1 cellular context compared by ENCODE assay signal in the genomic region with DNA sequence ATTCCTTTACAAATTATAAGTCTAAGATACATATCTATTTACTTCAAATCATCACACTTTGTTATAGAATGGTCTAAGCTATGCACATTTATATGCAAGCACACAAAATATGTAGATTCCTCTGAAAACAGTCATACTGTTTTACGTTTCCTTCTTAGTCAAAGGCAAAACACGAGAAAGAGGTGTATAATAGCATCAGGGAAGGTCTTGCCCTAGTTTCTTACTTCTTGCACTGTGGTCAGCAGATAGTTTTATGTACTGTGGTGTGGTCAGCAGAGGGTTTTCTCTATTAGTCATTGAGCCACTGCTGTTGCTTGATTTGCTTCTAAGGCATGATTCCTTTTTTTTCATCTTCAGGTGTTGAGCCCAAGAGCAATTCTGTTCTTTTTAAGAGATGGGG.
TF ChIP-seq lines count a peak whose summit lies in the region.

No MANE protein-coding gene starts in this region.

TF ChIP-seq in HepG2, 621 proteins besides CTCF, POLR2A, EP300 and RAD21:
- TF ChIP-seq ZNF205 (CRISPR knock-in tag; IDR thresholded peaks at IDR 0.05) (no peak), ZNF232 (CRISPR knock-in tag; IDR thresholded peaks at IDR 0.05; ENCODE audit: borderline replicate concordance) (no peak), ZNF3 (CRISPR knock-in tag; IDR thresholded peaks at IDR 0.05) (no peak), ZKSCAN8 (CRISPR knock-in tag; IDR thresholded peaks at IDR 0.05; ENCODE audit: borderline replicate concordance) (no peak), KAT7 (CRISPR knock-in tag; IDR thresholded peaks at IDR 0.05; ENCODE audit: borderline replicate concordance) (no peak), HMGA1 (CRISPR knock-in tag; conservative IDR thresholded peaks at IDR 0.05) (no peak), REL (CRISPR knock-in tag; conservative IDR thresholded peaks at IDR 0.05) (no peak), KDM3A (CRISPR knock-in tag; IDR thresholded peaks at IDR 0.05; ENCODE audit: low read depth) (no peak), ZNF121 (CRISPR knock-in tag; IDR thresholded peaks at IDR 0.05) (no peak), CEBPZ (IDR thresholded peaks at IDR 0.05; ENCODE audit: low read length) (no peak), FOSL1 (CRISPR knock-in tag; IDR thresholded peaks at IDR 0.05; ENCODE audit: borderline replicate concordance) (no peak), ZNF740 (CRISPR knock-in tag; IDR thresholded peaks at IDR 0.05) (no peak), YY1 (IDR thresholded peaks at IDR 0.05; ENCODE audit: insufficient read depth, insufficient replicate concordance, low read depth, low read length) (no peak)
- TF ChIP-seq, protein P1, sequence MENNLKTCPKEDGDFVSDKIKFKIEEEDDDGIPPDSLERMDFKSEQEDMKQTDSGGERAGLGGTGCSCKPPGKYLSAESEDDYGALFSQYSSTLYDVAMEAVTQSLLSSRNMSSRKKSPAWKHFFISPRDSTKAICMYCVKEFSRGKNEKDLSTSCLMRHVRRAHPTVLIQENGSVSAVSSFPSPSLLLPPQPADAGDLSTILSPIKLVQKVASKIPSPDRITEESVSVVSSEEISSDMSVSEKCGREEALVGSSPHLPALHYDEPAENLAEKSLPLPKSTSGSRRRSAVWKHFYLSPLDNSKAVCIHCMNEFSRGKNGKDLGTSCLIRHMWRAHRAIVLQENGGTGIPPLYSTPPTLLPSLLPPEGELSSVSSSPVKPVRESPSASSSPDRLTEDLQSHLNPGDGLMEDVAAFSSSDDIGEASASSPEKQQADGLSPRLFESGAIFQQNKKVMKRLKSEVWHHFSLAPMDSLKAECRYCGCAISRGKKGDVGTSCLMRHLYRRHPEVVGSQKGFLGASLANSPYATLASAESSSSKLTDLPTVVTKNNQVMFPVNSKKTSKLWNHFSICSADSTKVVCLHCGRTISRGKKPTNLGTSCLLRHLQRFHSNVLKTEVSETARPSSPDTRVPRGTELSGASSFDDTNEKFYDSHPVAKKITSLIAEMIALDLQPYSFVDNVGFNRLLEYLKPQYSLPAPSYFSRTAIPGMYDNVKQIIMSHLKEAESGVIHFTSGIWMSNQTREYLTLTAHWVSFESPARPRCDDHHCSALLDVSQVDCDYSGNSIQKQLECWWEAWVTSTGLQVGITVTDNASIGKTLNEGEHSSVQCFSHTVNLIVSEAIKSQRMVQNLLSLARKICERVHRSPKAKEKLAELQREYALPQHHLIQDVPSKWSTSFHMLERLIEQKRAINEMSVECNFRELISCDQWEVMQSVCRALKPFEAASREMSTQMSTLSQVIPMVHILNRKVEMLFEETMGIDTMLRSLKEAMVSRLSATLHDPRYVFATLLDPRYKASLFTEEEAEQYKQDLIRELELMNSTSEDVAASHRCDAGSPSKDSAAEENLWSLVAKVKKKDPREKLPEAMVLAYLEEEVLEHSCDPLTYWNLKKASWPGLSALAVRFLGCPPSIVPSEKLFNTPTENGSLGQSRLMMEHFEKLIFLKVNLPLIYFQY (CRISPR knock-in tag; IDR thresholded peaks at IDR 0.05; ENCODE audit: borderline replicate concordance) = no peak
- TF ChIP-seq, protein P2, sequence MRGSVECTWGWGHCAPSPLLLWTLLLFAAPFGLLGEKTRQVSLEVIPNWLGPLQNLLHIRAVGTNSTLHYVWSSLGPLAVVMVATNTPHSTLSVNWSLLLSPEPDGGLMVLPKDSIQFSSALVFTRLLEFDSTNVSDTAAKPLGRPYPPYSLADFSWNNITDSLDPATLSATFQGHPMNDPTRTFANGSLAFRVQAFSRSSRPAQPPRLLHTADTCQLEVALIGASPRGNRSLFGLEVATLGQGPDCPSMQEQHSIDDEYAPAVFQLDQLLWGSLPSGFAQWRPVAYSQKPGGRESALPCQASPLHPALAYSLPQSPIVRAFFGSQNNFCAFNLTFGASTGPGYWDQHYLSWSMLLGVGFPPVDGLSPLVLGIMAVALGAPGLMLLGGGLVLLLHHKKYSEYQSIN (CRISPR knock-in tag; IDR thresholded peaks at IDR 0.05; ENCODE audit: borderline replicate concordance) = no peak
